10 cellular contexts compared by ENCODE assay signal in the genomic region with DNA sequence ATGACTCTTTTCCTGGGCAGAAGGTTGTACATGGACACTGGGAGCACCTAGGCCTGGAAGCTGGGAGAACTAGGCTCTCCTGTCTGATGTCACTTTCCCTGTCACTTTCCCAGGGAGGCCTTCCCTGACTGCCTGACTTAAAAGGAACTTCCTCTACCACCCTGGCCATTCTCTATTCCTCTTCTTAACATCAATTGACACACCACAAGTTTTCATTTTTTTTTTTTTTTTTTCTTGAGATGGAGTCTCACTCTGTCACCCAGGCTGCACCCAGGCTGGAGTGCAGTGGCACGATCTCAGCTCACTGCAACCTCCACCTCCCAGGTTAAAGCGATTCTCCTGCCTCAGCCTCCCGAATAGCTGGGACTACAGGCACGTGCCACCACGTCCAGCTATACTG. TPM values are rescaled to one million over a fixed set of nuclear protein-coding genes. Genes with fewer than 3 reads are reported as not detected.
"Had no signal": no experiment of that assay in that cellular context is flagged by ENCODE, and none has a peak within 500 bp of the region (broad histone marks: within the 10 kb centered on the region; RNA-seq: fewer than 3 reads in every experiment).

No MANE protein-coding gene starts in this region.

RNA-seq across cellular contexts. Expression of a gene that starts 18.1 kb away (rescaled TPM):
- total RNA-seq: activated B cell treated with CpG ODN at 0.5 μM for 24 hours; activated CD8-positive, alpha-beta T cell treated with anti-CD3 and anti-CD28 coated beads for 36 hours; activated T-helper 17 cell treated with anti-CD3 and anti-CD28 coated beads, Interleukin-2, amount 50 U/mL, for 72 hours; bronchial epithelial cell; dermis microvascular lymphatic vessel endothelial cell; mononuclear cell; natural killer cell; occipital lobe; pulmonary artery endothelial cell; urinary bladder had no signal

RNA-seq across cellular contexts. Expression of a gene that starts 48.6 kb away (rescaled TPM):
- total RNA-seq: dermis microvascular lymphatic vessel endothelial cell, natural killer cell, occipital lobe, pulmonary artery endothelial cell had no signal
